Comparison of ENCODE assay signal across 8 cellular contexts in the genomic region with DNA sequence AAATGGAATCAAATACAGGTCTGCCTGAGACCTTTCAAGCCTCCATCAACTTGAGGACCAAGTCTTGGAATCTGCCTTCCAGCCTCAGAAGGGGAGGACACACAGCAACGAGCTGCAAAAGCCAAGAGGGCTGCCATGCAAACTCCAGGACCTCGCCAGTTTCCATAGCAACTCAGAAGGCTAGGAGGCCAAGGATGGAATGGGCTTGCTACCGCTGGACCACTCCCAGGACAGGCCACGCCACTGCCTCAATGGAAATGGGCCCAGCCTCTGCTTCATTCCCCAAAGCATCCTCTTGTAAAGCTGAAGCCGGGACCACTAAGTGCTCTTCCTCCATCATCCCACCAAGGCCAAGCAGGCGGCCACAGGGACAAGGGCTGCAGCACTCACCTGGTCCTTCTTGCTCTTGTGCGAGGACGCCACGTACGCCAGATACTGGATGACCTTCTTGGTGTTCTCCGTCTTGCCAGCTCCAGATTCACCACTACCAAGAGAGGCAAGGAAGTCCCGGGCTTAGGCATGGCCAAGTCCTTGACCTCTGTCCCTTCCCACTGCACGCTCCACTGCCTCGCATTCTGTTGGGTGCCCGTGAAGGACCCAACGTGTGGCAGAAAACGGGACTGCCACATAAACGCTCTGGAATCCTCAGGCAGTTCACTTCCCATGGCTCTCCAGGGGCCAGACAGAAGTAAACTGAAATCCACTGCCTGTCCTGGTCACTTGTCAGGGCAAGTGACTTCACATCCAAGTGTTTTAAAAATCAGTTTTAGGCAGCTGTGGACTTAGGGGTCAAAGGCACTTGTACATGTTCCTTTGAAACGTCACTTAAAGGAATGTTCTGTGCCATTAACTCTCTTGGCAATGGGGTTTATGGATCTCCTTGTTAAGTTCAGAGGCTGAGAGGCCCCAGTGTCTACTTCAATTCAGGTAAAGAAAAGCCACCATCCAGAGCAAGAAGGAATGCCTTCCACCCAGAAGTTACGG.
DNase-seq lines count a peak whose midpoint lies in the region; ATAC-seq, FAIRE-seq and TF ChIP-seq lines count a peak whose summit lies in the region.

No MANE protein-coding gene starts in this region.

- no peak for TF ChIP-seq POLR2A in HepG2 (IDR thresholded peaks at IDR 0.05; ENCODE audit: insufficient read depth in 1 of 2, low read depth in 2 of 2, low read length in 2 of 2)

- H3K36me3 ChIP-seq in HUES48 (ENCODE audit: control insufficient read depth, insufficient read depth, low read length) (peaks cover 74% of the 10 kb centered on the region), HepG2 (replicated peaks in 1 of 2; ENCODE audit: control insufficient read depth in 1 of 2, insufficient read depth in 2 of 2, low read length in 2 of 2) (peaks cover 58 to 99% of the 10 kb centered on the region in 2 experiments)

- DNase-seq in HepG2 (ENCODE audit: low spot score) (no peak), cortex of kidney (lab: John Stamatoyannopoulos, UW) (no peak), NCI-H2171 treated with DMSO at 0.1 percent for 48 hours (lab: John Stamatoyannopoulos, UW) (no peak)
- DNase-seq in stimulated activated naive B cell treated with anti-CD40 and anti-IgM and Interleukin-4, amounts not matched to agents 10 μg/mL and 1 μg/mL and 100 μg/mL, for 72 hours: no peak

- H3K9me3 Mint-ChIP-seq in stimulated activated naive B cell treated with anti-CD40 and anti-IgM and Interleukin-4, amounts not matched to agents 10 μg/mL and 1 μg/mL and 100 μg/mL, for 72 hours: no peaks in the 10 kb centered on the region

- H4K20me1 ChIP-seq in HepG2 (ENCODE audit: insufficient read depth, low read length): no peaks in the 10 kb centered on the region; the same call in 1 of the 2 replicates

- intact Hi-C loops in HepG2 (cut with micrococcal nuclease; ENCODE audit: unreplicated experiment): no loop called here

- in situ Hi-C loops in HepG2 (cut with HindIII; ENCODE audit: extremely low pct_ligation_motif_present, low pct_unique_long_range_greater_than_20kb): no loop called here

- CTCF ChIA-PET in HepG2 (lab: Yijun Ruan, JAX; ENCODE audit: low intra/inter-chr PET ratio, low total read pairs): no interaction called here

- FAIRE-seq in HepG2 (lab: Jason Lieb, UNC): no peak

- H3K4me3 ChIP-seq in HUES48 (ENCODE audit: low read depth, low read length): no peak overlapping the region
- no peak overlapping the region for H3K4me3 ChIP-seq in HepG2 (replicated peaks in 1 of 3; ENCODE audit: insufficient read depth in 1 of 3, low read depth in 2 of 3, low read length in 3 of 3)

- H3K4me2 ChIP-seq in HepG2 (ENCODE audit: low read depth, low read length): no peak overlapping the region

- 81% methylated on average over 17 of the region's 20 CpGs for WGBS in HepG2 (ENCODE audit: low lambda C conversion rate)

- BruUV-seq in HepG2 (replicated peaks; lab: Mats Ljungman, UMichigan): no TSS peak

- H3K27ac Mint-ChIP-seq in stimulated activated naive B cell treated with anti-CD40 and anti-IgM and Interleukin-4, amounts not matched to agents 10 μg/mL and 1 μg/mL and 100 μg/mL, for 72 hours: peak overlapping the region; percentile 100

- H3K4me3 Mint-ChIP-seq in stimulated activated naive B cell treated with anti-CD40 and anti-IgM and Interleukin-4, amounts not matched to agents 10 μg/mL and 1 μg/mL and 100 μg/mL, for 72 hours: peak overlapping the region in 1 of 2 donors; percentile 50

- H3K4me1 Mint-ChIP-seq in stimulated activated naive B cell treated with anti-CD40 and anti-IgM and Interleukin-4, amounts not matched to agents 10 μg/mL and 1 μg/mL and 100 μg/mL, for 72 hours: peaks cover 39 to 49% of the 10 kb centered on the region in 2 donors

- H2AFZ ChIP-seq in HepG2 (ENCODE audit: low read length): no peak overlapping the region

- TF ChIP-seq EP300 in HepG2 (IDR thresholded peaks at IDR 0.05; ENCODE audit: low read depth in 2 of 2, low read length in 2 of 2) (no peak), HepG2 (CRISPR knock-in tag; IDR thresholded peaks at IDR 0.05; ENCODE audit: borderline replicate concordance) (no peak)

- H3K9me3 ChIP-seq in HUES48 (ENCODE audit: control insufficient read depth, insufficient read depth, low read length) (no peaks in the 10 kb centered on the region), HepG2 (ENCODE audit: low read length) (no peaks in the 10 kb centered on the region)

- peaks cover 33% of the 10 kb centered on the region for H3K4me1 ChIP-seq in HUES48 (ENCODE audit: control insufficient read depth, insufficient read depth, low read length)
- H3K4me1 ChIP-seq in HepG2 (ENCODE audit: insufficient read depth, low read length): peaks cover 47% of the 10 kb centered on the region

- peak overlapping the region; percentile 1 for H3K27ac ChIP-seq in HUES48 (ENCODE audit: low read depth, low read length)
- H3K27ac ChIP-seq in angular gyrus (ENCODE audit: low read depth, low read length): peak overlapping the region; percentile 66
- H3K27ac ChIP-seq in HepG2 (ENCODE audit: extremely low read length, insufficient read depth, low read length): no peak overlapping the region

- TF ChIP-seq CTCF in HepG2 (CRISPR knock-in tag; IDR thresholded peaks at IDR 0.05): no peak

- H3K79me2 ChIP-seq in HepG2 (ENCODE audit: insufficient read depth, low read length): peaks cover 37% of the 10 kb centered on the region

- H3K36me3 Mint-ChIP-seq in stimulated activated naive B cell treated with anti-CD40 and anti-IgM and Interleukin-4, amounts not matched to agents 10 μg/mL and 1 μg/mL and 100 μg/mL, for 72 hours: peaks cover 66 to 70% of the 10 kb centered on the region in 2 donors

- H3K27me3 ChIP-seq in HUES48 (ENCODE audit: control insufficient read depth, insufficient read depth, low read length) (no peaks in the 10 kb centered on the region), HepG2 (ENCODE audit: control insufficient read depth in 1 of 2, insufficient read depth in 2 of 2, low read length in 2 of 2) (no peaks in the 10 kb centered on the region)

- ATAC-seq in HepG2 (no peak), GM18520 (IDR thresholded peaks at IDR 0.05; ENCODE audit: unreplicated experiment) (no peak), HG03159 (IDR thresholded peaks at IDR 0.05; ENCODE audit: unreplicated experiment) (no peak)
- no peak for ATAC-seq in stimulated activated naive B cell treated with anti-CD40 and anti-IgM and Interleukin-4, amounts not matched to agents 10 μg/mL and 1 μg/mL and 100 μg/mL, for 72 hours (replicated peaks)

- TF ChIP-seq RAD21 in HepG2 (CRISPR knock-in tag; IDR thresholded peaks at IDR 0.05): no peak

- no peak overlapping the region for H3K9ac ChIP-seq in HUES48 (ENCODE audit: low read depth, low read length)
- no peak overlapping the region for H3K9ac ChIP-seq in HepG2 (ENCODE audit: insufficient read depth, low read depth, low read length)

- no peaks in the 10 kb centered on the region for H3K27me3 Mint-ChIP-seq in stimulated activated naive B cell treated with anti-CD40 and anti-IgM and Interleukin-4, amounts not matched to agents 10 μg/mL and 1 μg/mL and 100 μg/mL, for 72 hours

- POLR2A ChIA-PET in HepG2 (lab: Yijun Ruan, JAX): interaction anchor here (0.9 to 1.3 kb wide), 2 partner anchors 17 to 57 kb away, joined by 3 read pairs; no protein-coding TSS in a partner anchor

TF ChIP-seq in HepG2, 621 proteins besides CTCF, POLR2A, EP300 and RAD21:
- TF ChIP-seq AGO2 (optimal IDR thresholded peaks at IDR 0.05; ENCODE audit: low read depth, low read length): peak; percentile 29
- TF ChIP-seq, protein P1, sequence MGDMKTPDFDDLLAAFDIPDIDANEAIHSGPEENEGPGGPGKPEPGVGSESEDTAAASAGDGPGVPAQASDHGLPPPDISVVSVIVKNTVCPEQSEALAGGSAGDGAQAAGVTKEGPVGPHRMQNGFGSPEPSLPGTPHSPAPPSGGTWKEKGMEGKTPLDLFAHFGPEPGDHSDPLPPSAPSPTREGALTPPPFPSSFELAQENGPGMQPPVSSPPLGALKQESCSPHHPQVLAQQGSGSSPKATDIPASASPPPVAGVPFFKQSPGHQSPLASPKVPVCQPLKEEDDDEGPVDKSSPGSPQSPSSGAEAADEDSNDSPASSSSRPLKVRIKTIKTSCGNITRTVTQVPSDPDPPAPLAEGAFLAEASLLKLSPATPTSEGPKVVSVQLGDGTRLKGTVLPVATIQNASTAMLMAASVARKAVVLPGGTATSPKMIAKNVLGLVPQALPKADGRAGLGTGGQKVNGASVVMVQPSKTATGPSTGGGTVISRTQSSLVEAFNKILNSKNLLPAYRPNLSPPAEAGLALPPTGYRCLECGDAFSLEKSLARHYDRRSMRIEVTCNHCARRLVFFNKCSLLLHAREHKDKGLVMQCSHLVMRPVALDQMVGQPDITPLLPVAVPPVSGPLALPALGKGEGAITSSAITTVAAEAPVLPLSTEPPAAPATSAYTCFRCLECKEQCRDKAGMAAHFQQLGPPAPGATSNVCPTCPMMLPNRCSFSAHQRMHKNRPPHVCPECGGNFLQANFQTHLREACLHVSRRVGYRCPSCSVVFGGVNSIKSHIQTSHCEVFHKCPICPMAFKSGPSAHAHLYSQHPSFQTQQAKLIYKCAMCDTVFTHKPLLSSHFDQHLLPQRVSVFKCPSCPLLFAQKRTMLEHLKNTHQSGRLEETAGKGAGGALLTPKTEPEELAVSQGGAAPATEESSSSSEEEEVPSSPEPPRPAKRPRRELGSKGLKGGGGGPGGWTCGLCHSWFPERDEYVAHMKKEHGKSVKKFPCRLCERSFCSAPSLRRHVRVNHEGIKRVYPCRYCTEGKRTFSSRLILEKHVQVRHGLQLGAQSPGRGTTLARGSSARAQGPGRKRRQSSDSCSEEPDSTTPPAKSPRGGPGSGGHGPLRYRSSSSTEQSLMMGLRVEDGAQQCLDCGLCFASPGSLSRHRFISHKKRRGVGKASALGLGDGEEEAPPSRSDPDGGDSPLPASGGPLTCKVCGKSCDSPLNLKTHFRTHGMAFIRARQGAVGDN (CRISPR knock-in tag; IDR thresholded peaks at IDR 0.05): 0 out of 2 replicates have a peak, but pooled peaks have one; percentile 23
- no peak for TF ChIP-seq JARID2 (CRISPR knock-in tag; IDR thresholded peaks at IDR 0.05; ENCODE audit: insufficient replicate concordance)
- TF ChIP-seq TSC22D2 (CRISPR knock-in tag; IDR thresholded peaks at IDR 0.05; ENCODE audit: borderline replicate concordance): no peak
- TF ChIP-seq CCDC6 (CRISPR knock-in tag; IDR thresholded peaks at IDR 0.05): no peak
- TF ChIP-seq RFX1 (IDR thresholded peaks at IDR 0.05): peak; percentile 25; the same call in 1 of the 2 replicates
